In the genomic region with DNA sequence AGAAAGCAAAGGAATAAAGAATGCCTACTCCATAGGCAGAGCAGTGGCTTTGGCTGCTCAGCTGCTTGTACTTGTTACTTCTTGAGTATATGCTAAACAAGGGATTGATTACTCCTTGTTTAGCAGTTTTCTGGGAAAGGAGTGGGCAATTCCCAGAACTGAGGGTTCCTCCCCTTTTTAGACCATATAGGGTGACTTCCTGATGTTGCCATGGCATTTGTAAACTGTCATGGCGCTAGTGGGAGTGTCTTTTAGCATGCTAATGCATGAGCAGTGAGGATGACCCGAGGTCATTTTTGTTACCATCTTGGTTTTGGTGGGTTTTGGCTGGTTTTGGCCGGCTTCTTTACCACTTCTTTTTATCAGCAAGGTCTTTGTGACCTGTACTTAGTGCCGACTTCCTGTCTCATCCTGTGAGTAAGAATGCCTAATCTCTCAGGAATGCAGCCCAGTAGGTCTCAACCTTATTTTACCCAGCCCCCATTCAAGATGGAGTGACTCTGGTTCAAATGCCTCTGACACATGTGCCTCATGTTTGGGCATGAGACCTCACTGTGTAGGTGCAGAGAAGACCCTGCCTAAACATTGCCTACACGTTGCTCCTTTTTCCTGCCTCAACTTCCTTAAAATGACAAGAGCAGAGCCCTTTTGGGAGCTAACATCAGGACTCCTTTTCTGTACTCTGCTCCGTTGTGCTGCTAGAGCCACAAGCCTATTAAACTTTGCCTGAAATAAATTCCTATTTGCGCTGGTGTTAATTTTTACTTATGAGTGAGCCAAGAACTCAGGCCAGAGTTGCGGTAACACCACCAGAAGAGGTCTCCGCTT, we compare ENCODE assay signal across 1 cellular context.
TF ChIP-seq lines count a peak whose summit lies in the region.

No MANE protein-coding gene starts in this region.

TF ChIP-seq in HCT116, 20 proteins besides CTCF, POLR2A, EP300 and RAD21:
- TF ChIP-seq, protein P1, sequence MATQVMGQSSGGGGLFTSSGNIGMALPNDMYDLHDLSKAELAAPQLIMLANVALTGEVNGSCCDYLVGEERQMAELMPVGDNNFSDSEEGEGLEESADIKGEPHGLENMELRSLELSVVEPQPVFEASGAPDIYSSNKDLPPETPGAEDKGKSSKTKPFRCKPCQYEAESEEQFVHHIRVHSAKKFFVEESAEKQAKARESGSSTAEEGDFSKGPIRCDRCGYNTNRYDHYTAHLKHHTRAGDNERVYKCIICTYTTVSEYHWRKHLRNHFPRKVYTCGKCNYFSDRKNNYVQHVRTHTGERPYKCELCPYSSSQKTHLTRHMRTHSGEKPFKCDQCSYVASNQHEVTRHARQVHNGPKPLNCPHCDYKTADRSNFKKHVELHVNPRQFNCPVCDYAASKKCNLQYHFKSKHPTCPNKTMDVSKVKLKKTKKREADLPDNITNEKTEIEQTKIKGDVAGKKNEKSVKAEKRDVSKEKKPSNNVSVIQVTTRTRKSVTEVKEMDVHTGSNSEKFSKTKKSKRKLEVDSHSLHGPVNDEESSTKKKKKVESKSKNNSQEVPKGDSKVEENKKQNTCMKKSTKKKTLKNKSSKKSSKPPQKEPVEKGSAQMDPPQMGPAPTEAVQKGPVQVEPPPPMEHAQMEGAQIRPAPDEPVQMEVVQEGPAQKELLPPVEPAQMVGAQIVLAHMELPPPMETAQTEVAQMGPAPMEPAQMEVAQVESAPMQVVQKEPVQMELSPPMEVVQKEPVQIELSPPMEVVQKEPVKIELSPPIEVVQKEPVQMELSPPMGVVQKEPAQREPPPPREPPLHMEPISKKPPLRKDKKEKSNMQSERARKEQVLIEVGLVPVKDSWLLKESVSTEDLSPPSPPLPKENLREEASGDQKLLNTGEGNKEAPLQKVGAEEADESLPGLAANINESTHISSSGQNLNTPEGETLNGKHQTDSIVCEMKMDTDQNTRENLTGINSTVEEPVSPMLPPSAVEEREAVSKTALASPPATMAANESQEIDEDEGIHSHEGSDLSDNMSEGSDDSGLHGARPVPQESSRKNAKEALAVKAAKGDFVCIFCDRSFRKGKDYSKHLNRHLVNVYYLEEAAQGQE (IDR thresholded peaks at IDR 0.05; ENCODE audit: low read depth), result no peak
- TF ChIP-seq YY1 (IDR thresholded peaks at IDR 0.05; ENCODE audit: extremely low read depth, insufficient replicate concordance, low read depth, low read length), result peak; percentile 87
- peak; percentile 53 for TF ChIP-seq POLR2AphosphoS5 (IDR thresholded peaks at IDR 0.05; ENCODE audit: low read depth, low read length)
- TF ChIP-seq ELF1 (IDR thresholded peaks at IDR 0.05; ENCODE audit: borderline replicate concordance, low read depth), result peak; percentile 8; the same call in 1 of the 2 replicates
- no peak for TF ChIP-seq ZFX (IDR thresholded peaks at IDR 0.05)
- TF ChIP-seq SRF (IDR thresholded peaks at IDR 0.05; ENCODE audit: low read depth), result peak; percentile 47
- peak; percentile 86 for TF ChIP-seq SP1 (IDR thresholded peaks at IDR 0.05; ENCODE audit: low read depth)
- peak; percentile 41; the same call in 1 of the 2 replicates for TF ChIP-seq EGR1 (IDR thresholded peaks at IDR 0.05; ENCODE audit: low read depth)
- TF ChIP-seq EZH2 (IDR thresholded peaks at IDR 0.05), result no peak
- peak; percentile 31; the same call in 1 of the 2 replicates for TF ChIP-seq CEBPB (IDR thresholded peaks at IDR 0.05; ENCODE audit: low read depth)
- TF ChIP-seq JUND (IDR thresholded peaks at IDR 0.05), result peak; percentile 70
- TF ChIP-seq CBX3 (IDR thresholded peaks at IDR 0.05; ENCODE audit: low read depth), result peak; percentile 81; the same call in 1 of the 2 replicates
- peak; percentile 70 for TF ChIP-seq TCF7L2 (IDR thresholded peaks at IDR 0.05; ENCODE audit: borderline replicate concordance, extremely low read depth, insufficient read depth, insufficient read length)
- no peak for TF ChIP-seq EZH2phosphoT487 (IDR thresholded peaks at IDR 0.05; ENCODE audit: borderline replicate concordance)
- TF ChIP-seq, protein P2, sequence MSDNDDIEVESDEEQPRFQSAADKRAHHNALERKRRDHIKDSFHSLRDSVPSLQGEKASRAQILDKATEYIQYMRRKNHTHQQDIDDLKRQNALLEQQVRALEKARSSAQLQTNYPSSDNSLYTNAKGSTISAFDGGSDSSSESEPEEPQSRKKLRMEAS (IDR thresholded peaks at IDR 0.05), result peak; percentile 83
- TF ChIP-seq, protein P3, sequence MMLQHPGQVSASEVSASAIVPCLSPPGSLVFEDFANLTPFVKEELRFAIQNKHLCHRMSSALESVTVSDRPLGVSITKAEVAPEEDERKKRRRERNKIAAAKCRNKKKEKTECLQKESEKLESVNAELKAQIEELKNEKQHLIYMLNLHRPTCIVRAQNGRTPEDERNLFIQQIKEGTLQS (IDR thresholded peaks at IDR 0.05), result no peak
- no peak for TF ChIP-seq ZNF274 (IDR thresholded peaks at IDR 0.05; ENCODE audit: low read depth, low read length)
- no peak; the same call in none of the 2 replicates for TF ChIP-seq SIN3A (IDR thresholded peaks at IDR 0.05; ENCODE audit: low read depth)
- peak; percentile 85 for TF ChIP-seq FOSL1 (IDR thresholded peaks at IDR 0.05; ENCODE audit: low read depth)
- TF ChIP-seq, protein P4, sequence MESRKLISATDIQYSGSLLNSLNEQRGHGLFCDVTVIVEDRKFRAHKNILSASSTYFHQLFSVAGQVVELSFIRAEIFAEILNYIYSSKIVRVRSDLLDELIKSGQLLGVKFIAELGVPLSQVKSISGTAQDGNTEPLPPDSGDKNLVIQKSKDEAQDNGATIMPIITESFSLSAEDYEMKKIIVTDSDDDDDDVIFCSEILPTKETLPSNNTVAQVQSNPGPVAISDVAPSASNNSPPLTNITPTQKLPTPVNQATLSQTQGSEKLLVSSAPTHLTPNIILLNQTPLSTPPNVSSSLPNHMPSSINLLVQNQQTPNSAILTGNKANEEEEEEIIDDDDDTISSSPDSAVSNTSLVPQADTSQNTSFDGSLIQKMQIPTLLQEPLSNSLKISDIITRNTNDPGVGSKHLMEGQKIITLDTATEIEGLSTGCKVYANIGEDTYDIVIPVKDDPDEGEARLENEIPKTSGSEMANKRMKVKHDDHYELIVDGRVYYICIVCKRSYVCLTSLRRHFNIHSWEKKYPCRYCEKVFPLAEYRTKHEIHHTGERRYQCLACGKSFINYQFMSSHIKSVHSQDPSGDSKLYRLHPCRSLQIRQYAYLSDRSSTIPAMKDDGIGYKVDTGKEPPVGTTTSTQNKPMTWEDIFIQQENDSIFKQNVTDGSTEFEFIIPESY (IDR thresholded peaks at IDR 0.05; ENCODE audit: extremely low read depth, insufficient replicate concordance, low read length), result no peak
